15 cellular contexts compared by ENCODE assay signal in the genomic region with DNA sequence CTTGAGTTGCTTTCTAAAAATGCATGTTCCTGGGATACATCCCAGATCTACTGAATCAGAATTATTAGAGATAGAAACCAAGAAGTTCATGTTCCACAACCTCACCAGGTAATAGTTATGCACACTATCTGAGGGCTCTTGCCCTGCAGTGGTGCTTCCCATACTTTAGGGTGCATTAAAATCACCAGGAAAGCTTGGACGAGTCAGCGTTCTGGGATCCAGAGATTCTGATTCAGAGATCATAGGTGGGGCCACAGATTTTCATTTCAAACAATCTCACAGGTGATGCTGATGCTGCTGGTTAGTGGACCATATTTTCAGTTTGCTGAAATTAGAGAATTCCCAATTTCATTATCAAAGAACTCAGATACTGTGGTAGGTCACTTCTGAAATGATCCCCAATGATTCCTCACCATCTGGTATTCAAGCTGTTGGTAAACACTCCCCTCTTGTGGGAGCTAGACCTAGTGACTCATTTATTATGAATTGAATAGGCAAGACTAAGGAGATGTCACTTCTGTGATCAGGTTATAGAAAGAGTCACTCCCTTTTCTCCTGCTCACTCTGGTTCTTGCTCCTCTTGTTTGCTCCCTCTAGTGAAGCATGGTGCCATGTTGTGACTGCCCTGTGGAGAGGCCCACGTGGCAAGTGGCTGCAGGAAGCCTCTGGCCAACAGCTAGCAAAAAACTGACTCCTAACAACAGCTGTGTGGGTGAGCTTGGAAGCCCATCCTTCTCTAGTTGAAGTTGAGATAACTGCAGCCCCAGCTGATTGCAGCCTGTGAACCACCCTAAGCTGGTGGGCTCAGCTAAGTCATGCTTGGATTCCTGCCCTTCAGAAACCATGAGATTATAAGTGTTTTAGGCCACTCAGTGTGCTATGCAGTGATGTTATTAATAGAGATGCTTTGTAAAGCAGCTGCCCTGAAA. TPM values are rescaled to one million over a fixed set of nuclear protein-coding genes. Genes with fewer than 3 reads are reported as not detected.
DNase-seq lines count a peak whose midpoint lies in the region; ATAC-seq, FAIRE-seq and TF ChIP-seq lines count a peak whose summit lies in the region.
"Had no signal": no experiment of that assay in that cellular context is flagged by ENCODE, and none has a peak within 500 bp of the region (broad histone marks: within the 10 kb centered on the region; RNA-seq: fewer than 3 reads in every experiment).

No MANE protein-coding gene starts in this region.

- DNase-seq in MCF 10A (ENCODE audit: unreplicated experiment) (peak; percentile 79), breast epithelium (ENCODE audit: low spot score in 2 of 2) (no peak), RCC 7860 (ENCODE audit: low spot score) (peak; percentile 69), epithelial cell of esophagus (ENCODE audit: low read depth) (peak; percentile 75), omental fat pad (ENCODE audit: low spot score) (no peak), ureter (ENCODE audit: low spot score) (no peak)
- no peak for DNase-seq in activated CD4-positive, alpha-beta T cell treated with anti-CD3 and anti-CD28 coated beads for 4 hours
- DNase-seq: effector CD8-positive, alpha-beta T cell; kidney; occipital lobe; transverse colon had no signal

- H3K4me1 ChIP-seq in breast epithelium (no peaks in the 10 kb centered on the region), skeletal muscle satellite cell (ENCODE audit: control insufficient read depth, insufficient read depth, low read length) (peaks cover 52% of the 10 kb centered on the region)

- no peaks in the 10 kb centered on the region for H3K9me3 Mint-ChIP-seq in MCF 10A (ENCODE audit: unreplicated experiment)

- no TSS peak for BruUV-seq in MCF 10A (replicated peaks; lab: Mats Ljungman, UMichigan)

- no peak for TF ChIP-seq POLR2A in breast epithelium (IDR thresholded peaks at IDR 0.05)

- no peaks in the 10 kb centered on the region for H3K27me3 Mint-ChIP-seq in MCF 10A (ENCODE audit: insufficient read depth, unreplicated experiment)

- CTCF ChIA-PET in MCF 10A (lab: Yijun Ruan, JAX): interaction anchor here (0.6 to 38.9 kb wide), 43 partner anchors 9 to 823 kb away, joined by 3 to 1118 read pairs (median 4); a partner anchor contains a TSS

- no peak overlapping the region for H3K27ac ChIP-seq in breast epithelium
- H3K27ac ChIP-seq: BLaER1 treated with 17β-estradiol and CSF1 and Interleukin-3, amounts not matched to agents 10 nM and 100 nM; transverse colon had no signal

- no peak overlapping the region for H3K4me3 Mint-ChIP-seq in MCF 10A (ENCODE audit: unreplicated experiment)

- POLR2A ChIA-PET in MCF 10A (lab: Yijun Ruan, JAX): interaction anchor here (0.6 to 28.1 kb wide), 19 partner anchors 8 to 270 kb away, joined by 3 to 1127 read pairs (median 6); a partner anchor contains a TSS

- peaks cover 57% of the 10 kb centered on the region for H3K4me1 Mint-ChIP-seq in MCF 10A (ENCODE audit: insufficient read depth, unreplicated experiment)

- H3K4me2 ChIP-seq in skeletal muscle satellite cell (ENCODE audit: low read length): peak overlapping the region; percentile 61
- H3K4me2 ChIP-seq: BLaER1 treated with 17β-estradiol and CSF1 and Interleukin-3, amounts not matched to agents 10 nM and 100 nM had no signal

- H3K27ac Mint-ChIP-seq in MCF 10A (ENCODE audit: low read depth, unreplicated experiment): peak overlapping the region; percentile 50

- peak overlapping the region; percentile 35 for H3K9ac ChIP-seq in skeletal muscle satellite cell (ENCODE audit: low read depth, low read length)
- H3K9ac ChIP-seq: BLaER1 treated with 17β-estradiol and CSF1 and Interleukin-3, amounts not matched to agents 10 nM and 100 nM had no signal

- no peaks in the 10 kb centered on the region for H3K36me3 Mint-ChIP-seq in MCF 10A (ENCODE audit: insufficient read depth, unreplicated experiment)

- TF ChIP-seq CTCF in MCF 10A (IDR thresholded peaks at IDR 0.05; ENCODE audit: unreplicated experiment) (peak; percentile 73), breast epithelium (IDR thresholded peaks at IDR 0.05) (no peak), epithelial cell of esophagus (IDR thresholded peaks at IDR 0.05; ENCODE audit: insufficient read depth, low read depth, low read length, missing control alignments) (peak; percentile 39), omental fat pad (IDR thresholded peaks at IDR 0.05) (no peak)

- H3K9me3 ChIP-seq in breast epithelium (no peaks in the 10 kb centered on the region), skeletal muscle satellite cell (replicated peaks; ENCODE audit: low read length) (no peaks in the 10 kb centered on the region)
- H3K9me3 ChIP-seq: BLaER1 treated with 17β-estradiol and CSF1 and Interleukin-3, amounts not matched to agents 10 nM and 100 nM; transverse colon had no signal

- H3K36me3 ChIP-seq in breast epithelium (no peaks in the 10 kb centered on the region), skeletal muscle satellite cell (ENCODE audit: insufficient read depth, low read length) (no peaks in the 10 kb centered on the region)
- H3K36me3 ChIP-seq: BLaER1 treated with 17β-estradiol and CSF1 and Interleukin-3, amounts not matched to agents 10 nM and 100 nM; transverse colon had no signal

- intact Hi-C loops in MCF 10A (cut with micrococcal nuclease): loop anchor here (1.0 to 10.0 kb wide), 7 partner anchors 32 to 270 kb away; a partner anchor contains a TSS
- intact Hi-C loops in breast epithelium (cut with DNase I; ENCODE audit: low total_unique reads): no loop called here

- no peaks in the 10 kb centered on the region for H3K27me3 ChIP-seq in breast epithelium
- no peaks in the 10 kb centered on the region for H3K27me3 ChIP-seq in skeletal muscle satellite cell (ENCODE audit: control insufficient read depth, insufficient read depth, low read length)
- H3K27me3 ChIP-seq: BLaER1 treated with 17β-estradiol and CSF1 and Interleukin-3, amounts not matched to agents 10 nM and 100 nM; transverse colon had no signal

- ATAC-seq in omental fat pad (ENCODE audit: low FRiP score): no peak

- H3K4me3 ChIP-seq in breast epithelium: no peak overlapping the region
- no peak overlapping the region for H3K4me3 ChIP-seq in epithelial cell of esophagus (ENCODE audit: low read length)
- H3K4me3 ChIP-seq in skeletal muscle satellite cell (ENCODE audit: low read length): peak overlapping the region; percentile 26
- H3K4me3 ChIP-seq: BLaER1 treated with 17β-estradiol and CSF1 and Interleukin-3, amounts not matched to agents 10 nM and 100 nM; transverse colon had no signal

- FAIRE-seq in RCC 7860 (lab: Jason Lieb, UNC): peak; percentile 30
- FAIRE-seq: GM12891, kidney, TTC549 had no signal

RNA-seq across cellular contexts. Expression of a gene that starts 59.8 kb away (rescaled TPM):
- 6.2 and 7.2 TPM in 2 replicates for total RNA-seq in MCF 10A (2022)
- total RNA-seq in breast epithelium: 1 to 10 TPM in 2 of 3 donors, under 1 TPM in 1; 0.48 to 9.4 (median 2.3) TPM
- 0.51 and 2.6 TPM in 2 replicates for total RNA-seq in skeletal muscle satellite cell (2012; rRNA removed)
- total RNA-seq in omental fat pad: 1 to 10 TPM in 3 of 4 donors, under 1 TPM in 1; 0.69 to 8.4 (median 2.1) TPM
- 70.0 TPM for total RNA-seq in ureter

Comparison
In these comparisons a context has a peak if more than half of its experiments do, and no peak if none do; other contexts are left out.
1. DNase-seq: peak in MCF 10A (single experiment), RCC 7860 (single experiment) and epithelial cell of esophagus (single experiment); none in breast epithelium (0 of 2), activated CD4-positive, alpha-beta T cell treated with anti-CD3 and anti-CD28 coated beads for 4 hours (0 of 2), omental fat pad (single experiment) and ureter (single experiment).
2. CTCF ChIP-seq: peak in MCF 10A (single experiment) and epithelial cell of esophagus (single experiment); none in breast epithelium (0 of 3) and omental fat pad (0 of 3).